26 cellular contexts compared by ENCODE assay signal in genomic region chr5:57902035-57902434, GRCh38.
DNase-seq lines count a peak whose midpoint lies in the region; ATAC-seq and TF ChIP-seq lines count a peak whose summit lies in the region.
"Had no signal": no experiment of that assay in that cellular context is flagged by ENCODE, and none has a peak within 500 bp of the region (broad histone marks: within the 10 kb centered on the region; RNA-seq: fewer than 3 reads in every experiment).

No MANE protein-coding gene starts in this region.

- peak in 3 of 4 donors; percentile 47 to 77 (median 68) for ATAC-seq in psoas muscle
- no peak for ATAC-seq in GM21619 (IDR thresholded peaks at IDR 0.05; ENCODE audit: unreplicated experiment)
- ATAC-seq: activated CD4-positive, alpha-beta T cell treated with anti-CD3 and anti-CD28 coated beads for 36 hours; activated T-helper 17 cell treated with anti-CD3 and anti-CD28 coated beads, Interleukin-2, amount 50 U/mL, for 72 hours; left lobe of liver; Panc1 had no signal

- H3K36me3 ChIP-seq in HEK293 (ENCODE audit: control insufficient read depth in 2 of 2, insufficient read depth in 1 of 2, low read length in 2 of 2) (no peaks in the 10 kb centered on the region), psoas muscle (ENCODE audit: insufficient read depth in 1 of 2, low read depth in 1 of 2) (no peaks in the 10 kb centered on the region)
- H3K36me3 ChIP-seq: brain microvascular endothelial cell, esophagus muscularis mucosa, HAP-1, ovary, thoracic aorta had no signal

- CTCF ChIA-PET in HEK293 (lab: Yijun Ruan, JAX): interaction anchor here (1.0 kb wide), 1 partner anchor 14 kb away, joined by 3 read pairs; no protein-coding TSS in a partner anchor

- no peak for TF ChIP-seq CTCF in HEK293 (tag by site-specific recombination; IDR thresholded peaks at IDR 0.05)
- TF ChIP-seq CTCF in psoas muscle (IDR thresholded peaks at IDR 0.05): no peak

- H3K4me3 ChIP-seq in HEK293 (ENCODE audit: low read depth, low read length) (no peak overlapping the region), psoas muscle (no peak overlapping the region)
- H3K4me3 ChIP-seq: dorsolateral prefrontal cortex, esophagus muscularis mucosa, HAP-1, ovary, thoracic aorta had no signal

- H3K27ac ChIP-seq in HEK293 (ENCODE audit: extremely low read depth, low read depth, low read length) (no peak overlapping the region), psoas muscle (no peak overlapping the region)
- H3K27ac ChIP-seq: brain microvascular endothelial cell, dorsolateral prefrontal cortex, esophagus muscularis mucosa, ovary, thoracic aorta had no signal

- no peaks in the 10 kb centered on the region for H3K4me1 ChIP-seq in HEK293 (ENCODE audit: control insufficient read depth, insufficient read depth, low read length)
- H3K4me1 ChIP-seq in psoas muscle: peaks cover 52% of the 10 kb centered on the region
- H3K4me1 ChIP-seq: HAP-1 had no signal

- WGBS in psoas muscle, 3 donors: 32 to 49% (median 32%) methylated on average over 3 of the region's 3 CpGs

- POLR2A ChIA-PET in HEK293 (lab: Yijun Ruan, JAX): no interaction called here

- DNase-seq in NCI-H82 treated with DMSO at 0.1 percent for 48 hours (lab: John Stamatoyannopoulos, UW; ENCODE audit: unreplicated experiment) (peak; percentile 8), fibroblast of gingiva (ENCODE audit: low read depth) (peak; percentile 48), psoas muscle (no peak), D341Med (ENCODE audit: low spot score) (no peak)
- DNase-seq in stimulated activated CD4-positive, alpha-beta T cell treated with anti-CD3 and anti-CD28 coated beads, Interleukin-2, amount 100 ng/mL, for 48 hours: no peak
- DNase-seq: activated CD4-positive, alpha-beta T cell treated with anti-CD3 and anti-CD28 coated beads for 36 hours; activated naive CD4-positive, alpha-beta T cell treated with anti-CD3 and anti-CD28 coated beads, Interleukin-2, amount 50 U/mL, for 16 hours; amniotic stem cell; brain microvascular endothelial cell; DMS53; dorsolateral prefrontal cortex; GDM1; NCI-H1417 treated with DMSO at 0.1 percent for 48 hours; NCI-H2081 treated with DMSO at 0.1 percent for 48 hours; ovary; SHP77; small intestine; SW 1271 had no signal

- no peaks in the 10 kb centered on the region for H3K27me3 ChIP-seq in psoas muscle (ENCODE audit: insufficient read depth in 3 of 3, low read length in 2 of 3)
- H3K27me3 ChIP-seq: brain microvascular endothelial cell, dorsolateral prefrontal cortex, esophagus muscularis mucosa, ovary had no signal

- intact Hi-C loops in psoas muscle (cut with DNase I): no loop called here

- H3K9me3 ChIP-seq in HEK293 (ENCODE audit: control insufficient read depth, insufficient read depth, low read depth, low read length) (no peaks in the 10 kb centered on the region), psoas muscle (no peaks in the 10 kb centered on the region)
- H3K9me3 ChIP-seq: esophagus muscularis mucosa, HAP-1, ovary, thoracic aorta had no signal

TF ChIP-seq in HEK293, 187 proteins besides CTCF, POLR2A, EP300 and RAD21:
- no peak for TF ChIP-seq ZNF701 (tag by site-specific recombination; IDR thresholded peaks at IDR 0.05)
- no peak for TF ChIP-seq BCL11B (tag by site-specific recombination; IDR thresholded peaks at IDR 0.05; ENCODE audit: low read depth)
- TF ChIP-seq PRDM10 (tag by site-specific recombination; IDR thresholded peaks at IDR 0.05): peak; percentile 71

Comparison
In these comparisons a context has a peak if more than half of its experiments do, and no peak if none do; other contexts are left out.
1. DNase-seq: peak in NCI-H82 treated with DMSO at 0.1 percent for 48 hours (single experiment) and fibroblast of gingiva (single experiment); none in psoas muscle (0 of 2), D341Med (single experiment) and stimulated activated CD4-positive, alpha-beta T cell treated with anti-CD3 and anti-CD28 coated beads, Interleukin-2, amount 100 ng/mL, for 48 hours (0 of 2).